Comparison of ENCODE assay signal across 21 cellular contexts in genomic region chr5:33143405-33144123, GRCh38.
DNase-seq lines count a peak whose midpoint lies in the region; ATAC-seq, FAIRE-seq and TF ChIP-seq lines count a peak whose summit lies in the region.
"Had no signal": no experiment of that assay in that cellular context is flagged by ENCODE, and none has a peak within 500 bp of the region (broad histone marks: within the 10 kb centered on the region; RNA-seq: fewer than 3 reads in every experiment).

No MANE protein-coding gene starts in this region.

- H3K27ac ChIP-seq in A549 (no peak overlapping the region), adrenal gland (no peak overlapping the region)
- H3K27ac ChIP-seq: BLaER1, GM23248 had no signal

- TF ChIP-seq EP300 in A549 (IDR thresholded peaks at IDR 0.05): no peak

- no peak for TF ChIP-seq RAD21 in A549 (conservative IDR thresholded peaks at IDR 0.05 in 1 of 2, IDR thresholded peaks at IDR 0.05 in 1 of 2)

- no peaks in the 10 kb centered on the region for H3K27me3 ChIP-seq in adrenal gland
- H3K27me3 ChIP-seq: BLaER1 had no signal

- CTCF ChIA-PET in A549 (lab: Yijun Ruan, JAX): no interaction called here

- no peak for ATAC-seq in A549
- ATAC-seq in GM19023 (IDR thresholded peaks at IDR 0.05; ENCODE audit: unreplicated experiment): no peak
- ATAC-seq in GM18907 (IDR thresholded peaks at IDR 0.05; ENCODE audit: unreplicated experiment): no peak
- ATAC-seq: GM12878, HCT116 had no signal

- FAIRE-seq in A549 (lab: Jason Lieb, UNC): peak; percentile 7
- FAIRE-seq in H54 (lab: Jason Lieb, UNC): peak; percentile 53
- FAIRE-seq in RCC 7860 (lab: Jason Lieb, UNC): peak; percentile 52
- FAIRE-seq: D721Med, GM12878, H1 had no signal

- no peaks in the 10 kb centered on the region for H3K9me3 ChIP-seq in A549
- no peaks in the 10 kb centered on the region for H3K9me3 ChIP-seq in adrenal gland (replicated peaks in 1 of 3)
- H3K9me3 ChIP-seq: BLaER1 had no signal

- no peak for TF ChIP-seq CTCF in A549 (IDR thresholded peaks at IDR 0.05)
- no peak for TF ChIP-seq CTCF in epithelial cell of esophagus (IDR thresholded peaks at IDR 0.05; ENCODE audit: insufficient read depth, low read depth, low read length, missing control alignments)
- no peak for TF ChIP-seq CTCF in adrenal gland (IDR thresholded peaks at IDR 0.05)

- no peak overlapping the region for H3K4me3 ChIP-seq in A549
- no peak overlapping the region for H3K4me3 ChIP-seq in epithelial cell of esophagus (ENCODE audit: low read length)
- H3K4me3 ChIP-seq in adrenal gland: no peak overlapping the region
- H3K4me3 ChIP-seq: BLaER1, GM12878, GM23248 had no signal

- peaks cover 23% of the 10 kb centered on the region for H3K4me1 ChIP-seq in A549
- H3K4me1 ChIP-seq in adrenal gland (replicated peaks in 1 of 2): no peaks in the 10 kb centered on the region
- H3K4me1 ChIP-seq: BLaER1 had no signal

- no peak overlapping the region for H3K4me2 ChIP-seq in A549
- H3K4me2 ChIP-seq: BLaER1 had no signal

- H3K36me3 ChIP-seq in adrenal gland (replicated peaks in 1 of 2): no peaks in the 10 kb centered on the region
- H3K36me3 ChIP-seq: BLaER1 had no signal

- POLR2A ChIA-PET in A549 (lab: Yijun Ruan, JAX): no interaction called here

- intact Hi-C loops in adrenal gland (cut with DNase I): no loop called here

- no peak for DNase-seq in A549 (ENCODE audit: low read depth in 1 of 2, low spot score in 1 of 2)
- DNase-seq in H54 (ENCODE audit: insufficient read length, low spot score): no peak
- DNase-seq in RCC 7860 (ENCODE audit: low spot score): no peak
- DNase-seq in epithelial cell of esophagus (ENCODE audit: low read depth): peak; percentile 64
- no peak for DNase-seq in adrenal gland
- DNase-seq in NCI-H774 (lab: John Stamatoyannopoulos, UW): no peak
- DNase-seq: CD4-positive, alpha-beta T cell; CD8-positive, alpha-beta memory T cell; DMS 273 treated with DMSO at 0.1 percent for 48 hours; DMS79; EL; GDM1; GM23248; H9 had no signal

- TF ChIP-seq POLR2A in A549 (IDR thresholded peaks at IDR 0.05; ENCODE audit: low read length) (no peak), H54 (IDR thresholded peaks at IDR 0.05; ENCODE audit: low read depth, low read length) (no peak), adrenal gland (IDR thresholded peaks at IDR 0.05) (no peak)

- 79% methylated on average over 4 of the region's 4 CpGs for WGBS in A549 (ENCODE audit: missing lambda C conversion rate)
- WGBS in adrenal gland, 4 donors: 89 to 93% (median 91%) methylated on average over 4 of the region's 4 CpGs

TF ChIP-seq in A549, 52 proteins besides CTCF, POLR2A, EP300 and RAD21:
- TF ChIP-seq CEBPB (IDR thresholded peaks at IDR 0.05): peak in 1 of 2 experiments; percentile 8; a peak in 1 of 4 replicates
- TF ChIP-seq KDM5A (IDR thresholded peaks at IDR 0.05): no peak
